2 cellular contexts compared by ENCODE assay signal in the genomic region with DNA sequence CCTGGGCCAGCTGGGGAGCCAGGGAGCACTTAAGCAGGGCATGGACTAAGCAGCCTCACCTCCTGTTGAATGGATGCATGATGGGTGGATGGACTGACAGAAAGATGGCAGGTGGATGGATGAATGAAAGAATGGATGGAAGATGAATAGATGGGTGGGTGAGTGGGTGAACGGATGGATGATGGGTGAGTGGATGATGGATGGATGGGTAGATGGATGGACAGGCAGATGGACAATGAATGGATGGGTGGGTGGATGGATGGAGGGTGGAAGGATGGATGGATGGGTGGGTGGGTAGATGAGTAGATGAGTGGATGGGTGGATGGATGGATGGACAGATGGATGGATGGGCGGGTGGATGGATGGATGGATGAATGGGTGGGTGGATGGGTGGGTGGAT.
A peak's percentile ranks its signal among the peaks of the same experiment; 100 is the strongest.
TF ChIP-seq lines count a peak whose summit lies in the region.

No MANE protein-coding gene starts in this region.

TF ChIP-seq in HEK293, 187 proteins besides CTCF, POLR2A, EP300 and RAD21:
- TF ChIP-seq, protein P1, sequence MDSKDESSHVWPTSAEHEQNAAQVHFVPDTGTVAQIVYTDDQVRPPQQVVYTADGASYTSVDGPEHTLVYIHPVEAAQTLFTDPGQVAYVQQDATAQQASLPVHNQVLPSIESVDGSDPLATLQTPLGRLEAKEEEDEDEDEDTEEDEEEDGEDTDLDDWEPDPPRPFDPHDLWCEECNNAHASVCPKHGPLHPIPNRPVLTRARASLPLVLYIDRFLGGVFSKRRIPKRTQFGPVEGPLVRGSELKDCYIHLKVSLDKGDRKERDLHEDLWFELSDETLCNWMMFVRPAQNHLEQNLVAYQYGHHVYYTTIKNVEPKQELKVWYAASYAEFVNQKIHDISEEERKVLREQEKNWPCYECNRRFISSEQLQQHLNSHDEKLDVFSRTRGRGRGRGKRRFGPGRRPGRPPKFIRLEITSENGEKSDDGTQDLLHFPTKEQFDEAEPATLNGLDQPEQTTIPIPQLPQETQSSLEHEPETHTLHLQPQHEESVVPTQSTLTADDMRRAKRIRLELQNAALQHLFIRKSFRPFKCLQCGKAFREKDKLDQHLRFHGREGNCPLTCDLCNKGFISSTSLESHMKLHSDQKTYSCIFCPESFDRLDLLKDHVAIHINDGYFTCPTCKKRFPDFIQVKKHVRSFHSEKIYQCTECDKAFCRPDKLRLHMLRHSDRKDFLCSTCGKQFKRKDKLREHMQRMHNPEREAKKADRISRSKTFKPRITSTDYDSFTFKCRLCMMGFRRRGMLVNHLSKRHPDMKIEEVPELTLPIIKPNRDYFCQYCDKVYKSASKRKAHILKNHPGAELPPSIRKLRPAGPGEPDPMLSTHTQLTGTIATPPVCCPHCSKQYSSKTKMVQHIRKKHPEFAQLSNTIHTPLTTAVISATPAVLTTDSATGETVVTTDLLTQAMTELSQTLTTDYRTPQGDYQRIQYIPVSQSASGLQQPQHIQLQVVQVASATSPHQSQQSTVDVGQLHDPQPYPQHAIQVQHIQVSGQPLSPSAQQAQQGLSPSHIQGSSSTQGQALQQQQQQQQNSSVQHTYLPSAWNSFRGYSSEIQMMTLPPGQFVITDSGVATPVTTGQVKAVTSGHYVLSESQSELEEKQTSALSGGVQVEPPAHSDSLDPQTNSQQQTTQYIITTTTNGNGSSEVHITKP (tag by site-specific recombination; IDR thresholded peaks at IDR 0.05) = no peak
- TF ChIP-seq KLF7 (tag by site-specific recombination; IDR thresholded peaks at IDR 0.05; ENCODE audit: borderline replicate concordance) (no peak), ZNF169 (tag by site-specific recombination; IDR thresholded peaks at IDR 0.05) (no peak), ZNF654 (tag by site-specific recombination; IDR thresholded peaks at IDR 0.05; ENCODE audit: low read depth) (no peak), ZNF561 (tag by site-specific recombination; IDR thresholded peaks at IDR 0.05; ENCODE audit: borderline replicate concordance) (no peak), ZBTB20 (tag by site-specific recombination; IDR thresholded peaks at IDR 0.05) (no peak), ZFHX2 (tag by site-specific recombination; conservative IDR thresholded peaks at IDR 0.05) (peak; percentile 65), ZNF585B (tag by site-specific recombination; IDR thresholded peaks at IDR 0.05) (no peak), TCF7L2 (IDR thresholded peaks at IDR 0.05; ENCODE audit: borderline replicate concordance, low read depth, low read length) (no peak), ZNF23 (tag by site-specific recombination; IDR thresholded peaks at IDR 0.05; ENCODE audit: borderline replicate concordance) (no peak), ZNF114 (tag by site-specific recombination; IDR thresholded peaks at IDR 0.05) (no peak), KLF1 (tag by site-specific recombination; IDR thresholded peaks at IDR 0.05) (peak; percentile 24; the same call in 1 of the 2 replicates), SCRT2 (tag by site-specific recombination; IDR thresholded peaks at IDR 0.05) (peak; percentile 31; the same call in 1 of the 2 replicates), EGR2 (tag by site-specific recombination; IDR thresholded peaks at IDR 0.05; ENCODE audit: low read depth) (peak; percentile 75; the same call in 1 of the 2 replicates), ZNF391 (tag by site-specific recombination; IDR thresholded peaks at IDR 0.05; ENCODE audit: borderline replicate concordance, low read depth) (no peak), ZNF707 (tag by site-specific recombination; IDR thresholded peaks at IDR 0.05) (no peak), ZNF302 (tag by site-specific recombination; IDR thresholded peaks at IDR 0.05; ENCODE audit: low read depth) (no peak), ZNF366 (tag by site-specific recombination; conservative IDR thresholded peaks at IDR 0.05) (peak; percentile 99), ZBTB17 (tag by site-specific recombination; IDR thresholded peaks at IDR 0.05) (peak; percentile 95)
- TF ChIP-seq, protein P2, sequence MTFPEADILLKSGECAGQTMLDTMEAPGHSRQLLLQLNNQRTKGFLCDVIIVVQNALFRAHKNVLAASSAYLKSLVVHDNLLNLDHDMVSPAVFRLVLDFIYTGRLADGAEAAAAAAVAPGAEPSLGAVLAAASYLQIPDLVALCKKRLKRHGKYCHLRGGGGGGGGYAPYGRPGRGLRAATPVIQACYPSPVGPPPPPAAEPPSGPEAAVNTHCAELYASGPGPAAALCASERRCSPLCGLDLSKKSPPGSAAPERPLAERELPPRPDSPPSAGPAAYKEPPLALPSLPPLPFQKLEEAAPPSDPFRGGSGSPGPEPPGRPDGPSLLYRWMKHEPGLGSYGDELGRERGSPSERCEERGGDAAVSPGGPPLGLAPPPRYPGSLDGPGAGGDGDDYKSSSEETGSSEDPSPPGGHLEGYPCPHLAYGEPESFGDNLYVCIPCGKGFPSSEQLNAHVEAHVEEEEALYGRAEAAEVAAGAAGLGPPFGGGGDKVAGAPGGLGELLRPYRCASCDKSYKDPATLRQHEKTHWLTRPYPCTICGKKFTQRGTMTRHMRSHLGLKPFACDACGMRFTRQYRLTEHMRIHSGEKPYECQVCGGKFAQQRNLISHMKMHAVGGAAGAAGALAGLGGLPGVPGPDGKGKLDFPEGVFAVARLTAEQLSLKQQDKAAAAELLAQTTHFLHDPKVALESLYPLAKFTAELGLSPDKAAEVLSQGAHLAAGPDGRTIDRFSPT (tag by site-specific recombination; IDR thresholded peaks at IDR 0.05) = peak; percentile 52; the same call in 1 of the 2 replicates
- TF ChIP-seq, protein P3, sequence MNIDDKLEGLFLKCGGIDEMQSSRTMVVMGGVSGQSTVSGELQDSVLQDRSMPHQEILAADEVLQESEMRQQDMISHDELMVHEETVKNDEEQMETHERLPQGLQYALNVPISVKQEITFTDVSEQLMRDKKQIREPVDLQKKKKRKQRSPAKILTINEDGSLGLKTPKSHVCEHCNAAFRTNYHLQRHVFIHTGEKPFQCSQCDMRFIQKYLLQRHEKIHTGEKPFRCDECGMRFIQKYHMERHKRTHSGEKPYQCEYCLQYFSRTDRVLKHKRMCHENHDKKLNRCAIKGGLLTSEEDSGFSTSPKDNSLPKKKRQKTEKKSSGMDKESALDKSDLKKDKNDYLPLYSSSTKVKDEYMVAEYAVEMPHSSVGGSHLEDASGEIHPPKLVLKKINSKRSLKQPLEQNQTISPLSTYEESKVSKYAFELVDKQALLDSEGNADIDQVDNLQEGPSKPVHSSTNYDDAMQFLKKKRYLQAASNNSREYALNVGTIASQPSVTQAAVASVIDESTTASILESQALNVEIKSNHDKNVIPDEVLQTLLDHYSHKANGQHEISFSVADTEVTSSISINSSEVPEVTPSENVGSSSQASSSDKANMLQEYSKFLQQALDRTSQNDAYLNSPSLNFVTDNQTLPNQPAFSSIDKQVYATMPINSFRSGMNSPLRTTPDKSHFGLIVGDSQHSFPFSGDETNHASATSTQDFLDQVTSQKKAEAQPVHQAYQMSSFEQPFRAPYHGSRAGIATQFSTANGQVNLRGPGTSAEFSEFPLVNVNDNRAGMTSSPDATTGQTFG (tag by site-specific recombination; IDR thresholded peaks at IDR 0.05; ENCODE audit: borderline replicate concordance) = no peak

TF ChIP-seq in K562, 482 proteins besides CTCF, POLR2A, EP300 and RAD21:
- TF ChIP-seq ZNF212 (CRISPR knock-in tag; IDR thresholded peaks at IDR 0.05) = no peak
- no peak for TF ChIP-seq ZNF561 (CRISPR knock-in tag; conservative IDR thresholded peaks at IDR 0.05)
- TF ChIP-seq, protein P4, sequence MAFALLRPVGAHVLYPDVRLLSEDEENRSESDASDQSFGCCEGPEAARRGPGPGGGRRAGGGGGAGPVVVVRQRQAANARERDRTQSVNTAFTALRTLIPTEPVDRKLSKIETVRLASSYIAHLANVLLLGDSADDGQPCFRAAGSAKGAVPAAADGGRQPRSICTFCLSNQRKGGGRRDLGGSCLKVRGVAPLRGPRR (CRISPR knock-in tag; IDR thresholded peaks at IDR 0.05) = no peak
- TF ChIP-seq TCFL5 (CRISPR knock-in tag; conservative IDR thresholded peaks at IDR 0.05) = no peak
- no peak for TF ChIP-seq NCOA1 (IDR thresholded peaks at IDR 0.05; ENCODE audit: low read depth)
- no peak for TF ChIP-seq POLR2B (IDR thresholded peaks at IDR 0.05; ENCODE audit: low read depth, partially characterized antibody)
- TF ChIP-seq EHMT2 (IDR thresholded peaks at IDR 0.05) = peak; percentile 52; the same call in 1 of the 2 replicates
- TF ChIP-seq, protein P5, sequence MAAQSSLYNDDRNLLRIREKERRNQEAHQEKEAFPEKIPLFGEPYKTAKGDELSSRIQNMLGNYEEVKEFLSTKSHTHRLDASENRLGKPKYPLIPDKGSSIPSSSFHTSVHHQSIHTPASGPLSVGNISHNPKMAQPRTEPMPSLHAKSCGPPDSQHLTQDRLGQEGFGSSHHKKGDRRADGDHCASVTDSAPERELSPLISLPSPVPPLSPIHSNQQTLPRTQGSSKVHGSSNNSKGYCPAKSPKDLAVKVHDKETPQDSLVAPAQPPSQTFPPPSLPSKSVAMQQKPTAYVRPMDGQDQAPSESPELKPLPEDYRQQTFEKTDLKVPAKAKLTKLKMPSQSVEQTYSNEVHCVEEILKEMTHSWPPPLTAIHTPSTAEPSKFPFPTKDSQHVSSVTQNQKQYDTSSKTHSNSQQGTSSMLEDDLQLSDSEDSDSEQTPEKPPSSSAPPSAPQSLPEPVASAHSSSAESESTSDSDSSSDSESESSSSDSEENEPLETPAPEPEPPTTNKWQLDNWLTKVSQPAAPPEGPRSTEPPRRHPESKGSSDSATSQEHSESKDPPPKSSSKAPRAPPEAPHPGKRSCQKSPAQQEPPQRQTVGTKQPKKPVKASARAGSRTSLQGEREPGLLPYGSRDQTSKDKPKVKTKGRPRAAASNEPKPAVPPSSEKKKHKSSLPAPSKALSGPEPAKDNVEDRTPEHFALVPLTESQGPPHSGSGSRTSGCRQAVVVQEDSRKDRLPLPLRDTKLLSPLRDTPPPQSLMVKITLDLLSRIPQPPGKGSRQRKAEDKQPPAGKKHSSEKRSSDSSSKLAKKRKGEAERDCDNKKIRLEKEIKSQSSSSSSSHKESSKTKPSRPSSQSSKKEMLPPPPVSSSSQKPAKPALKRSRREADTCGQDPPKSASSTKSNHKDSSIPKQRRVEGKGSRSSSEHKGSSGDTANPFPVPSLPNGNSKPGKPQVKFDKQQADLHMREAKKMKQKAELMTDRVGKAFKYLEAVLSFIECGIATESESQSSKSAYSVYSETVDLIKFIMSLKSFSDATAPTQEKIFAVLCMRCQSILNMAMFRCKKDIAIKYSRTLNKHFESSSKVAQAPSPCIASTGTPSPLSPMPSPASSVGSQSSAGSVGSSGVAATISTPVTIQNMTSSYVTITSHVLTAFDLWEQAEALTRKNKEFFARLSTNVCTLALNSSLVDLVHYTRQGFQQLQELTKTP (IDR thresholded peaks at IDR 0.05; ENCODE audit: low read depth in 1 of 2, partially characterized antibody in 2 of 2) = no peak
- TF ChIP-seq, protein P6, sequence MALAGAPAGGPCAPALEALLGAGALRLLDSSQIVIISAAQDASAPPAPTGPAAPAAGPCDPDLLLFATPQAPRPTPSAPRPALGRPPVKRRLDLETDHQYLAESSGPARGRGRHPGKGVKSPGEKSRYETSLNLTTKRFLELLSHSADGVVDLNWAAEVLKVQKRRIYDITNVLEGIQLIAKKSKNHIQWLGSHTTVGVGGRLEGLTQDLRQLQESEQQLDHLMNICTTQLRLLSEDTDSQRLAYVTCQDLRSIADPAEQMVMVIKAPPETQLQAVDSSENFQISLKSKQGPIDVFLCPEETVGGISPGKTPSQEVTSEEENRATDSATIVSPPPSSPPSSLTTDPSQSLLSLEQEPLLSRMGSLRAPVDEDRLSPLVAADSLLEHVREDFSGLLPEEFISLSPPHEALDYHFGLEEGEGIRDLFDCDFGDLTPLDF (CRISPR knock-in tag; IDR thresholded peaks at IDR 0.05) = no peak
